In the genomic region with DNA sequence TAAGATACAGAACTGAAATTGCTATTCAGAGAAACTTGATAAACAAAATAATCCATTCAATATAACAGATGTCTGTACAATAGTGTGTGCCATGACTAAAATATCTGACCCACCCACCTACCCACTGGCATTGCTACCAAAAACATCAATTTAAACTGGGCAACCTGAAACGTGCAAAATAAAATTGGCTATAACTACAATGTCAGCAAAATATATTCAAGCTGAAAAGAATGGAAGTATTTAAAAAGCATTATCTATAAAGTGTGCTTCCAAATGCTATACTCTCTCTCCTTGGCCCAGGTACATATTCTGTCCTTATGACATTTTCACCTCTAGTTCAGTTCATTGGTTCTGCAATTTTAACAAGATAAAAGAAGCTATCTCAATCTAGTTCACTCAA, we compare ENCODE assay signal across 1 cellular context.
A peak's percentile ranks its signal among the peaks of the same experiment; 100 is the strongest.
TF ChIP-seq lines count a peak whose summit lies in the region.

No MANE protein-coding gene starts in this region.

TF ChIP-seq in K562, 482 proteins besides CTCF, POLR2A, EP300 and RAD21 (continued from another document):
- TF ChIP-seq, protein P1, sequence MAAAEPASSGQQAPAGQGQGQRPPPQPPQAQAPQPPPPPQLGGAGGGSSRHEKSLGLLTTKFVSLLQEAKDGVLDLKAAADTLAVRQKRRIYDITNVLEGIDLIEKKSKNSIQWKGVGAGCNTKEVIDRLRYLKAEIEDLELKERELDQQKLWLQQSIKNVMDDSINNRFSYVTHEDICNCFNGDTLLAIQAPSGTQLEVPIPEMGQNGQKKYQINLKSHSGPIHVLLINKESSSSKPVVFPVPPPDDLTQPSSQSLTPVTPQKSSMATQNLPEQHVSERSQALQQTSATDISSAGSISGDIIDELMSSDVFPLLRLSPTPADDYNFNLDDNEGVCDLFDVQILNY (CRISPR knock-in tag; IDR thresholded peaks at IDR 0.05), result no peak
- TF ChIP-seq, protein P2, sequence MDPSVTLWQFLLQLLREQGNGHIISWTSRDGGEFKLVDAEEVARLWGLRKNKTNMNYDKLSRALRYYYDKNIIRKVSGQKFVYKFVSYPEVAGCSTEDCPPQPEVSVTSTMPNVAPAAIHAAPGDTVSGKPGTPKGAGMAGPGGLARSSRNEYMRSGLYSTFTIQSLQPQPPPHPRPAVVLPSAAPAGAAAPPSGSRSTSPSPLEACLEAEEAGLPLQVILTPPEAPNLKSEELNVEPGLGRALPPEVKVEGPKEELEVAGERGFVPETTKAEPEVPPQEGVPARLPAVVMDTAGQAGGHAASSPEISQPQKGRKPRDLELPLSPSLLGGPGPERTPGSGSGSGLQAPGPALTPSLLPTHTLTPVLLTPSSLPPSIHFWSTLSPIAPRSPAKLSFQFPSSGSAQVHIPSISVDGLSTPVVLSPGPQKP (CRISPR knock-in tag; IDR thresholded peaks at IDR 0.05), result no peak
- peak; percentile 69 for TF ChIP-seq MAFF (IDR thresholded peaks at IDR 0.05; ENCODE audit: low read length)
- TF ChIP-seq ELF4 (CRISPR knock-in tag; IDR thresholded peaks at IDR 0.05), result no peak
- TF ChIP-seq, protein P3, sequence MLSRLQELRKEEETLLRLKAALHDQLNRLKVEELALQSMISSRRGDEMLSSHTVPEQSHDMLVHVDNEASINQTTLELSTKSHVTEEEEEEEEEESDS (CRISPR knock-in tag; IDR thresholded peaks at IDR 0.05), result no peak
- TF ChIP-seq ZNF23 (CRISPR knock-in tag; IDR thresholded peaks at IDR 0.05), result no peak
- peak; percentile 31; the same call in 1 of the 2 replicates for TF ChIP-seq MAFK (IDR thresholded peaks at IDR 0.05; ENCODE audit: low read length)
- no peak for TF ChIP-seq NFXL1 (CRISPR knock-in tag; IDR thresholded peaks at IDR 0.05)
- TF ChIP-seq C11orf30 (IDR thresholded peaks at IDR 0.05; ENCODE audit: low read depth), result peak; percentile 62; the same call in 1 of the 2 replicates
- peak; percentile 46; the same call in 1 of the 2 replicates for TF ChIP-seq MAFG (tag; conservative IDR thresholded peaks at IDR 0.05)
- TF ChIP-seq ELF2 (CRISPR knock-in tag; IDR thresholded peaks at IDR 0.05), result no peak
